In the genomic region with DNA sequence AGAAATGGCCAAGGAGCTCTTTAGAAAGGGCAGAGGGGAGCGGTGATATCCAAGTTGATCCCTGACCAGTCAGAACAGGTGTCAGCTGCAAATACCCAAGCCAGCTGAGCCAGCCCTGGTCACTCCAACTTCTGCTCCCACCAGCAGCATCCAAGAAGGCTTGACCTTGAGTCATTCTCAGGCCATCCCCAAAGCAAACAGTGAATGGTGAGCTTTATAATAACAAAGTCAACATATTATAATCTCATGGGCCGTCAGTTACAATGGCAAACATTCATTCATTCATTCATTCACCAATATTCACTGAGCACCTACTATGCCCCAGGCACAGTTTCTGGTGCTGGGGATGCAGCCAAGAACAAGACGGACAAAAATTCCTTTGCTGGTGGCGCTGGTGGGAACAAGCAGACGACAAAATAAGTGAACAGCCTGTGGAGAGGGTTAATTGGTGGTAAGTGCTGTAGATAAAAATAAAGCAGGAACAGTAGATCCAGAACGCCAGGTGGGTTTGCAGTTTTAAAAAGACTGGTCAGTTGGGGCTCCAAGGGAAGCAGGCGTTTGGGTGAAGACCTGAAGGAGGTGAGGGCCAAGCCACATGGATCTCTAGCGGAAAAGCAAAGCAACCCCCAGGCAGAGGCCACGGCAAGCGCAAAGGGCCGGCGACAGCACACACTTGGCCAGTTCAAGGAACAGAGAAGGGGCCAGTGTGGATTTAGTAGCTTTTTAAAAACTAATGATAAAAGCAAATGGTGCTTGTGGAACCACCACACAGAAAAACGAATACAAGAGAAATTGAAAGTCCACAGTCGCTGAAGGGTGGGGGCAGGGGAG, we compare ENCODE assay signal across 13 cellular contexts.
DNase-seq lines count a peak whose midpoint lies in the region; ATAC-seq and TF ChIP-seq lines count a peak whose summit lies in the region.
"Had no signal": no experiment of that assay in that cellular context is flagged by ENCODE, and none has a peak within 500 bp of the region (broad histone marks: within the 10 kb centered on the region; RNA-seq: fewer than 3 reads in every experiment).

No MANE protein-coding gene starts in this region.

- TF ChIP-seq POLR2A in body of pancreas (IDR thresholded peaks at IDR 0.05), result no peak

- intact Hi-C loops in body of pancreas (cut with DNase I), result no loop called here

- H3K27ac Mint-ChIP-seq in mesothelial cell of epicardium, result peak overlapping the region; percentile 75

- H3K9me3 ChIP-seq in HEK293 (ENCODE audit: control insufficient read depth, insufficient read depth, low read depth, low read length), result no peaks in the 10 kb centered on the region
- no peaks in the 10 kb centered on the region for H3K9me3 ChIP-seq in body of pancreas
- H3K9me3 ChIP-seq in stomach smooth muscle (ENCODE audit: control insufficient read depth in 2 of 2, low read length in 2 of 2), result no peaks in the 10 kb centered on the region

- H3K4me1 Mint-ChIP-seq in mesothelial cell of epicardium, result peaks cover 45% of the 10 kb centered on the region

- H3K27ac ChIP-seq in HEK293 (ENCODE audit: extremely low read depth, low read depth, low read length), result no peak overlapping the region
- H3K27ac ChIP-seq in body of pancreas, result peak overlapping the region; percentile 87 to 91 (median 90)
- peak overlapping the region; percentile 53 for H3K27ac ChIP-seq in stomach smooth muscle (ENCODE audit: low read length)
- H3K27ac ChIP-seq: epithelial cell of prostate had no signal

- ATAC-seq in body of pancreas, result peak; percentile 2
- no peak for ATAC-seq in GM21529 (IDR thresholded peaks at IDR 0.05; ENCODE audit: unreplicated experiment)

- H3K36me3 Mint-ChIP-seq in mesothelial cell of epicardium, result no peaks in the 10 kb centered on the region
- H3K36me3 Mint-ChIP-seq: CD4-positive, alpha-beta memory T cell had no signal

- WGBS in body of pancreas, 2 donors, result 58 to 67% methylated on average over 14 of the region's 14 CpGs

- no peaks in the 10 kb centered on the region for H3K9me3 Mint-ChIP-seq in mesothelial cell of epicardium

- H3K27me3 Mint-ChIP-seq in mesothelial cell of epicardium (ENCODE audit: low read depth), result no peaks in the 10 kb centered on the region
- H3K27me3 Mint-ChIP-seq: CD4-positive, alpha-beta memory T cell had no signal

- no peak overlapping the region for H3K4me3 Mint-ChIP-seq in mesothelial cell of epicardium

- H3K4me1 ChIP-seq in HEK293 (ENCODE audit: control insufficient read depth, insufficient read depth, low read length), result peaks cover 5% of the 10 kb centered on the region; the same call in 1 of the 2 replicates
- peaks cover 54% of the 10 kb centered on the region for H3K4me1 ChIP-seq in body of pancreas
- H3K4me1 ChIP-seq in stomach smooth muscle (ENCODE audit: control insufficient read depth, insufficient read depth, low read length), result peaks cover 28% of the 10 kb centered on the region

- no peak overlapping the region for H3K4me3 ChIP-seq in HEK293 (ENCODE audit: low read depth, low read length)
- no peak overlapping the region for H3K4me3 ChIP-seq in body of pancreas
- peak overlapping the region in 1 of 2 donors; percentile 47 for H3K4me3 ChIP-seq in stomach smooth muscle (ENCODE audit: low read length in 2 of 2)

- CTCF ChIA-PET in HEK293 (lab: Yijun Ruan, JAX), result interaction anchor here (0.7 kb wide), 1 partner anchor 349 kb away, joined by 3 read pairs; no protein-coding TSS in a partner anchor

- no peak for TF ChIP-seq CTCF in HEK293 (tag by site-specific recombination; IDR thresholded peaks at IDR 0.05)
- no peak for TF ChIP-seq CTCF in body of pancreas (IDR thresholded peaks at IDR 0.05)
- TF ChIP-seq CTCF in mesothelial cell of epicardium (IDR thresholded peaks at IDR 0.05; ENCODE audit: unreplicated experiment), result no peak

- H3K27me3 ChIP-seq in body of pancreas, result no peaks in the 10 kb centered on the region
- H3K27me3 ChIP-seq in stomach smooth muscle (ENCODE audit: control insufficient read depth in 1 of 2, insufficient read depth in 2 of 2, low read length in 2 of 2), result no peaks in the 10 kb centered on the region

- no peak overlapping the region for H3K9ac ChIP-seq in stomach smooth muscle (ENCODE audit: low read length in 2 of 2)

- POLR2A ChIA-PET in HEK293 (lab: Yijun Ruan, JAX), result no interaction called here

- H3K36me3 ChIP-seq in HEK293 (ENCODE audit: control insufficient read depth in 2 of 2, insufficient read depth in 1 of 2, low read length in 2 of 2) (no peaks in the 10 kb centered on the region), body of pancreas (replicated peaks in 1 of 2; ENCODE audit: insufficient read depth in 1 of 2, low read depth in 2 of 2) (no peaks in the 10 kb centered on the region), stomach smooth muscle (ENCODE audit: control insufficient read depth in 2 of 2, insufficient read depth in 2 of 2, low read length in 2 of 2) (no peaks in the 10 kb centered on the region)

- DNase-seq in body of pancreas (no peak), mesothelial cell of epicardium (ENCODE audit: low spot score in 2 of 2, unreplicated experiment in 2 of 2) (no peak), retina (no peak), iPS-NIHi7 (ENCODE audit: extremely low spot score) (no peak)
- no peak for DNase-seq in activated T-cell treated with anti-CD3 and anti-CD28 coated beads, Interleukin-2, amount 50 U/mL, for 1 hour
- DNase-seq: activated CD4-positive, alpha-beta T cell treated with anti-CD3 and anti-CD28 coated beads, Interleukin-2, amount 50 U/mL, for 48 hours; CD4-positive, alpha-beta memory T cell; GDM1; Karpas-422 had no signal

TF ChIP-seq in HEK293, 187 proteins besides CTCF, POLR2A, EP300 and RAD21:
- peak; percentile 74; the same call in 1 of the 2 replicates for TF ChIP-seq ZNF24 (tag by site-specific recombination; IDR thresholded peaks at IDR 0.05)
- TF ChIP-seq HOXC10 (CRISPR knock-in tag; IDR thresholded peaks at IDR 0.05), result no peak
- no peak for TF ChIP-seq GLI2 (tag by site-specific recombination; IDR thresholded peaks at IDR 0.05; ENCODE audit: borderline replicate concordance, low read depth)
- TF ChIP-seq ZNF664 (tag by site-specific recombination; IDR thresholded peaks at IDR 0.05), result peak; percentile 78; the same call in 1 of the 2 replicates
